Comparison of ENCODE assay signal across 8 cellular contexts in genomic region chr17:58693208-58693607, GRCh38. TPM values are rescaled to one million over a fixed set of nuclear protein-coding genes. Genes with fewer than 3 reads are reported as not detected.
A peak's percentile ranks its signal among the peaks of the same experiment; 100 is the strongest.
DNase-seq lines count a peak whose midpoint lies in the region; ATAC-seq and TF ChIP-seq lines count a peak whose summit lies in the region.

No MANE protein-coding gene starts in this region.

- ATAC-seq in GM21390 (IDR thresholded peaks at IDR 0.05; ENCODE audit: unreplicated experiment), result no peak

- no peaks in the 10 kb centered on the region for H3K4me1 ChIP-seq in iPS DF 6.9 (ENCODE audit: control insufficient read depth, insufficient read depth, low read length)
- peaks cover 12 to 31% (median 20%) of the 10 kb centered on the region in 4 donors for H3K4me1 ChIP-seq in stomach

- H3K36me3 ChIP-seq in iPS DF 6.9 (ENCODE audit: control insufficient read depth, insufficient read depth, low read length), result no peaks in the 10 kb centered on the region
- H3K36me3 ChIP-seq in stomach, result peaks cover 0 to 22% (median 15%) of the 10 kb centered on the region in 4 donors

- no peaks in the 10 kb centered on the region for H3K27me3 Mint-ChIP-seq in T-helper 1 cell treated with Interleukin-12 subunit alpha and Interleukin-12 subunit beta and Interleukin-4 antibody, amounts not matched to agents 30 μg/mL and 1 μg/mL, for 36 hours (ENCODE audit: low read depth)

- TF ChIP-seq POLR2A in stomach (IDR thresholded peaks at IDR 0.05), result no peak

- H3K4me1 Mint-ChIP-seq in T-helper 1 cell treated with Interleukin-12 subunit alpha and Interleukin-12 subunit beta and Interleukin-4 antibody, amounts not matched to agents 30 μg/mL and 1 μg/mL, for 36 hours (ENCODE audit: low read depth), result peaks cover 28% of the 10 kb centered on the region

- peak overlapping the region; percentile 89 for H3K27ac Mint-ChIP-seq in T-helper 1 cell treated with Interleukin-12 subunit alpha and Interleukin-12 subunit beta and Interleukin-4 antibody, amounts not matched to agents 30 μg/mL and 1 μg/mL, for 36 hours

- intact Hi-C loops in stomach (cut with DNase I; ENCODE audit: low total_unique reads), result no loop called here

- peak overlapping the region; percentile 89 for H3K4me3 Mint-ChIP-seq in T-helper 1 cell treated with Interleukin-12 subunit alpha and Interleukin-12 subunit beta and Interleukin-4 antibody, amounts not matched to agents 30 μg/mL and 1 μg/mL, for 36 hours

- H3K4me3 ChIP-seq in iPS DF 6.9 (ENCODE audit: low read length), result peak overlapping the region; percentile 50; the same call in 1 of the 2 replicates
- peak overlapping the region; percentile 56 to 86 (median 70) for H3K4me3 ChIP-seq in stomach

- TF ChIP-seq CTCF in VCaP (conservative IDR thresholded peaks at IDR 0.05) (no peak), stomach (IDR thresholded peaks at IDR 0.05) (no peak)

- no peaks in the 10 kb centered on the region for H3K9me3 ChIP-seq in iPS DF 6.9 (ENCODE audit: control insufficient read depth, insufficient read depth, low read length)
- no peaks in the 10 kb centered on the region for H3K9me3 ChIP-seq in stomach

- H3K27me3 ChIP-seq in iPS DF 6.9 (ENCODE audit: control insufficient read depth, insufficient read depth, low read length), result no peaks in the 10 kb centered on the region
- H3K27me3 ChIP-seq in stomach, result no peaks in the 10 kb centered on the region

- no peak for DNase-seq in T-helper 1 cell
- DNase-seq in iPS DF 6.9 (ENCODE audit: low read depth, low spot score), result no peak
- DNase-seq in stomach, result no peak
- DNase-seq in SIG-M5 (lab: John Stamatoyannopoulos, UW), result no peak
- no peak for DNase-seq in NCI-H1048 (lab: John Stamatoyannopoulos, UW)

- TF ChIP-seq EP300 in stomach (IDR thresholded peaks at IDR 0.05), result no peak

- H3K36me3 Mint-ChIP-seq in T-helper 1 cell treated with Interleukin-12 subunit alpha and Interleukin-12 subunit beta and Interleukin-4 antibody, amounts not matched to agents 30 μg/mL and 1 μg/mL, for 36 hours (ENCODE audit: low read depth), result peaks cover 10% of the 10 kb centered on the region

- no CpG with 5 or more reads among the region's 8 CpGs for WGBS in iPS DF 6.9 (ENCODE audit: insufficient coverage, insufficient read length)
- WGBS in stomach, 5 donors, result 65 to 75% (median 73%) methylated on average over 8 of the region's 8 CpGs

- H3K27ac ChIP-seq in VCaP (peak overlapping the region; percentile 76), iPS DF 6.9 (ENCODE audit: low read length) (no peak overlapping the region), stomach (peak overlapping the region in 4 of 5 donors; percentile 79 to 91 (median 90))

- no peaks in the 10 kb centered on the region for H3K9me3 Mint-ChIP-seq in T-helper 1 cell treated with Interleukin-12 subunit alpha and Interleukin-12 subunit beta and Interleukin-4 antibody, amounts not matched to agents 30 μg/mL and 1 μg/mL, for 36 hours

RNA-seq across cellular contexts. Expression of gene RAD51C, which starts 0.8 kb away (rescaled TPM):
- 10 to 100 TPM in 3 of 5 donors, 1 to 10 TPM in 1, not detected in 1; 1.2 to 44.6 (median 23.7) TPM for total RNA-seq in stomach
- polyA plus RNA-seq in stomach, result 10 to 100 TPM; 13.7 to 22.9 (median 21.5) TPM

RNA-seq across cellular contexts. Expression of gene TEX14, which starts 1.4 kb away (rescaled TPM):
- total RNA-seq in stomach, result not detected
- polyA plus RNA-seq in stomach, result under 1 TPM in 2 of 3 donors, not detected in 1; 0.03 to 0.06 TPM
